28 cellular contexts compared by ENCODE assay signal in the genomic region with DNA sequence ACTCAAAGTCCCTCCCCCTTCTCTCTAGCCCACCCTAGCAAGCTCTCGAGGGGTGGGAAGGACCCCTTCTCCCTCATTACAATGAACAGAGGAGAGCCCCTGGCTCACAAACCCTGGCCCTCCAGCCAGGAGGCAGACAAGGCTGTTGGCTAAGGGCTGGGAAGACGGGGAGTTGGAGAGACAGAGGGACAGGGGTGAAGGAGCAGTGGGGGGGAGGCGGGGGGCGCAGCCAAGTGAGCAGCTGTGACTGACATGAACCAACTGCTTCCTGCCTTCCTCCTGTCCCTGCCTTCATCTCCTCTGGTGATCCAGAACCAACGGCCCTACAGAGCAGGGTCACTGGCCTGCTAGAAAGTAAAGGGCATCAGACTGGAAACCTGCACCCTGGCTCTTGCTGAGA.
DNase-seq lines count a peak whose midpoint lies in the region; FAIRE-seq and TF ChIP-seq lines count a peak whose summit lies in the region.
"Had no signal": no experiment of that assay in that cellular context is flagged by ENCODE, and none has a peak within 500 bp of the region (broad histone marks: within the 10 kb centered on the region; RNA-seq: fewer than 3 reads in every experiment).

No MANE protein-coding gene starts in this region.

- POLR2A ChIA-PET in H1 (lab: Charles Lee; ENCODE audit: partially characterized antibody) = interaction anchor here (0.6 to 2.5 kb wide), 2 partner anchors 10 to 71 kb away, joined by 3 to 7 read pairs; no protein-coding TSS in a partner anchor
- POLR2A ChIA-PET in activated CD4-positive, alpha-beta memory T cell treated with anti-CD3 and anti-CD28 coated beads, Interleukin-2, amount 10 ng/mL, durations not matched to agents 7 days and 5 days (lab: Charles Lee) = interaction anchor here (1.2 kb wide), 1 partner anchor 11 kb away, joined by 4 read pairs; no protein-coding TSS in a partner anchor

- H3K36me3 ChIP-seq in BLaER1 treated with 17β-estradiol and CSF1 and Interleukin-3, amounts not matched to agents 10 nM and 100 nM = peaks cover 0 to 25% (median 6%) of the 10 kb centered on the region in 11 experiments; a peak in 10 of 22 replicates
- no peaks in the 10 kb centered on the region for H3K36me3 ChIP-seq in H1 (ENCODE audit: control insufficient read depth in 2 of 4, insufficient read depth in 4 of 4, low read length in 3 of 4)
- no peaks in the 10 kb centered on the region for H3K36me3 ChIP-seq in spleen
- H3K36me3 ChIP-seq in suprapubic skin = no peaks in the 10 kb centered on the region
- H3K36me3 ChIP-seq: HAP-1 had no signal

- H3K4me3 Mint-ChIP-seq in neural crest cell = no peak overlapping the region
- no peak overlapping the region for H3K4me3 Mint-ChIP-seq in activated CD4-positive, alpha-beta memory T cell treated with anti-CD3 and anti-CD28 coated beads, Interleukin-2, amount 10 ng/mL, durations not matched to agents 7 days and 5 days
- H3K4me3 Mint-ChIP-seq: B cell; CD4-positive, CD25-positive, alpha-beta regulatory T cell had no signal

- no peaks in the 10 kb centered on the region for H3K36me3 Mint-ChIP-seq in neural crest cell (ENCODE audit: low read depth)
- H3K36me3 Mint-ChIP-seq in activated CD4-positive, alpha-beta memory T cell treated with anti-CD3 and anti-CD28 coated beads, Interleukin-2, amount 10 ng/mL, durations not matched to agents 7 days and 5 days (ENCODE audit: low read depth) = no peaks in the 10 kb centered on the region
- H3K36me3 Mint-ChIP-seq: CD4-positive, CD25-positive, alpha-beta regulatory T cell had no signal

- H2BK120ac ChIP-seq in H1 (replicated peaks; ENCODE audit: low read depth, low read length) = no peak overlapping the region

- peak overlapping the region in 10 of 11 experiments; percentile 2 to 75 (median 40); a peak in 18 of 22 replicates for H3K27ac ChIP-seq in BLaER1 treated with 17β-estradiol and CSF1 and Interleukin-3, amounts not matched to agents 10 nM and 100 nM
- H3K27ac ChIP-seq in H1 (ENCODE audit: low read depth, low read length) (no peak overlapping the region), spleen (peak overlapping the region in 6 of 8 donors; percentile 14 to 63 (median 57)), suprapubic skin (no peak overlapping the region)
- H3K27ac ChIP-seq: GM23248, HL-60, PC-9, SK-N-MC had no signal

- no peaks in the 10 kb centered on the region for H3K9me3 ChIP-seq in BLaER1 treated with 17β-estradiol and CSF1 and Interleukin-3, amounts not matched to agents 10 nM and 100 nM (replicated peaks in 1 of 11)
- H3K9me3 ChIP-seq in H1 (ENCODE audit: insufficient read depth in 2 of 2, low read depth in 1 of 2, low read length in 1 of 2) = no peaks in the 10 kb centered on the region
- no peaks in the 10 kb centered on the region for H3K9me3 ChIP-seq in spleen
- no peaks in the 10 kb centered on the region for H3K9me3 ChIP-seq in suprapubic skin
- H3K9me3 ChIP-seq: HAP-1 had no signal

- H3K27me3 Mint-ChIP-seq in neural crest cell (ENCODE audit: low read depth) = no peaks in the 10 kb centered on the region
- no peaks in the 10 kb centered on the region for H3K27me3 Mint-ChIP-seq in activated CD4-positive, alpha-beta memory T cell treated with anti-CD3 and anti-CD28 coated beads, Interleukin-2, amount 10 ng/mL, durations not matched to agents 7 days and 5 days
- H3K27me3 Mint-ChIP-seq: B cell; CD4-positive, CD25-positive, alpha-beta regulatory T cell had no signal

- peak overlapping the region; percentile 81; the same call in 1 of the 2 replicates for H2BK15ac ChIP-seq in H1 (ENCODE audit: low read length)

- 85% methylated on average over 4 of the region's 5 CpGs; no CpG with 5 or more reads in 1 of the 2 experiments for WGBS in H1 (ENCODE audit: extremely low coverage in 1 of 2, insufficient coverage in 1 of 2, insufficient read length in 1 of 2, insufficient replicate concordance in 2 of 2, low coverage in 1 of 2, low lambda C conversion rate in 2 of 2, missing lambda C conversion rate in 1 of 2), 2 experiments
- 56 to 77% (median 67%) methylated on average over 5 of the region's 5 CpGs for WGBS in spleen, 5 donors
- WGBS in suprapubic skin = 88% methylated on average over 4 of the region's 5 CpGs

- H2BK12ac ChIP-seq in H1 (ENCODE audit: low read depth, low read length) = no peak overlapping the region

- no peak for TF ChIP-seq POLR2A in H1 (IDR thresholded peaks at IDR 0.05; ENCODE audit: control extremely low read depth in 1 of 2, low read depth in 2 of 2, low read length in 2 of 2)
- no peak for TF ChIP-seq POLR2A in spleen (IDR thresholded peaks at IDR 0.05)
- TF ChIP-seq POLR2A in suprapubic skin (IDR thresholded peaks at IDR 0.05) = no peak

- H3K4me1 Mint-ChIP-seq in neural crest cell = peaks cover 10% of the 10 kb centered on the region
- H3K4me1 Mint-ChIP-seq in activated CD4-positive, alpha-beta memory T cell treated with anti-CD3 and anti-CD28 coated beads, Interleukin-2, amount 10 ng/mL, durations not matched to agents 7 days and 5 days = peaks cover 11% of the 10 kb centered on the region

- H3K9ac ChIP-seq in BLaER1 treated with 17β-estradiol and CSF1 and Interleukin-3, amounts not matched to agents 10 nM and 100 nM = peak overlapping the region in 9 of 11 experiments; percentile 4 to 58 (median 40); a peak in 13 of 22 replicates
- no peak overlapping the region for H3K9ac ChIP-seq in H1 (replicated peaks in 1 of 4; ENCODE audit: extremely low read depth in 1 of 4, low read depth in 3 of 4, low read length in 3 of 4)
- H3K9ac ChIP-seq: GM23248 had no signal

- peak overlapping the region in 1 of 10 experiments; percentile 8; a peak in 1 of 20 replicates for H3K4me3 ChIP-seq in BLaER1 treated with 17β-estradiol and CSF1 and Interleukin-3, amounts not matched to agents 10 nM and 100 nM
- H3K4me3 ChIP-seq in H1 (ENCODE audit: extremely low read depth in 1 of 4, insufficient read depth in 2 of 4, low read depth in 3 of 4, low read length in 4 of 4) = no peak overlapping the region
- H3K4me3 ChIP-seq in spleen = no peak overlapping the region
- no peak overlapping the region for H3K4me3 ChIP-seq in suprapubic skin
- H3K4me3 ChIP-seq: GM12878, GM23248, HAP-1, K562, PC-9, SK-N-MC had no signal

- no peak overlapping the region; the same call in 1 of the 2 replicates for H4K8ac ChIP-seq in H1 (ENCODE audit: extremely low read depth, insufficient read depth, low read length)

- H3K14ac ChIP-seq in H1 (ENCODE audit: insufficient read length) = no peak overlapping the region

- intact Hi-C loops in spleen (cut with DNase I; ENCODE audit: low total_unique reads) = no loop called here

- H3K79me1 ChIP-seq in H1 (ENCODE audit: low read depth, low read length) = no peaks in the 10 kb centered on the region

- peak overlapping the region; percentile 57 to 98 (median 91) for H3K4me2 ChIP-seq in BLaER1 treated with 17β-estradiol and CSF1 and Interleukin-3, amounts not matched to agents 10 nM and 100 nM
- no peak overlapping the region for H3K4me2 ChIP-seq in H1 (ENCODE audit: insufficient read depth in 1 of 2, low read depth in 2 of 2, low read length in 2 of 2)
- H3K4me2 ChIP-seq: PC-9 had no signal

- H3K79me2 ChIP-seq in H1 (ENCODE audit: control insufficient read depth in 1 of 2, insufficient read depth in 2 of 2, low read length in 2 of 2) = no peaks in the 10 kb centered on the region

- H2BK5ac ChIP-seq in H1 (ENCODE audit: low read depth, low read length) = no peak overlapping the region

- H3K27ac Mint-ChIP-seq in neural crest cell (ENCODE audit: unreplicated experiment) = peak overlapping the region; percentile 50
- no peak overlapping the region for H3K27ac Mint-ChIP-seq in activated CD4-positive, alpha-beta memory T cell treated with anti-CD3 and anti-CD28 coated beads, Interleukin-2, amount 10 ng/mL, durations not matched to agents 7 days and 5 days
- H3K27ac Mint-ChIP-seq: B cell had no signal

- no peaks in the 10 kb centered on the region for H3K27me3 ChIP-seq in BLaER1 treated with 17β-estradiol and CSF1 and Interleukin-3, amounts not matched to agents 10 nM and 100 nM
- no peaks in the 10 kb centered on the region for H3K27me3 ChIP-seq in H1 (replicated peaks in 1 of 4; ENCODE audit: control insufficient read depth in 3 of 4, extremely low read depth in 1 of 4, insufficient read depth in 3 of 4, low read length in 3 of 4)
- peaks cover 0 to 4% (median 0%) of the 10 kb centered on the region in 7 donors for H3K27me3 ChIP-seq in spleen (replicated peaks in 1 of 7)
- no peaks in the 10 kb centered on the region for H3K27me3 ChIP-seq in suprapubic skin

- H2BK20ac ChIP-seq in H1 (ENCODE audit: low read length) = no peak overlapping the region

- H4K91ac ChIP-seq in H1 (replicated peaks; ENCODE audit: insufficient read length, low read length) = no peak overlapping the region

- CTCF ChIA-PET in H1 (lab: Charles Lee; ENCODE audit: partially characterized antibody) = interaction anchor here (1.2 to 5.8 kb wide), 8 partner anchors 13 to 94 kb away, joined by 3 to 31 read pairs (median 6); no protein-coding TSS in a partner anchor
- CTCF ChIA-PET in activated CD4-positive, alpha-beta memory T cell treated with anti-CD3 and anti-CD28 coated beads, Interleukin-2, amount 10 ng/mL, durations not matched to agents 7 days and 5 days (lab: Charles Lee) = no interaction called here

- H3K18ac ChIP-seq in H1 (ENCODE audit: extremely low read depth, low read length) = no peak overlapping the region

- H3K4ac ChIP-seq in H1 (replicated peaks; ENCODE audit: insufficient read length, low read depth, low read length) = no peak overlapping the region

- H4K20me1 ChIP-seq in BLaER1 treated with 17β-estradiol and CSF1 and Interleukin-3, amounts not matched to agents 10 nM and 100 nM = peaks cover 3 to 55% (median 22%) of the 10 kb centered on the region in 11 experiments; a peak in 15 of 22 replicates
- no peaks in the 10 kb centered on the region for H4K20me1 ChIP-seq in H1 (replicated peaks in 1 of 2; ENCODE audit: control insufficient read depth in 1 of 2, insufficient read depth in 2 of 2, low read length in 2 of 2)

- TF ChIP-seq EP300 in H1 (IDR thresholded peaks at IDR 0.05; ENCODE audit: borderline replicate concordance in 1 of 2, low read depth in 2 of 2, low read length in 2 of 2) = no peak
- no peak for TF ChIP-seq EP300 in suprapubic skin (IDR thresholded peaks at IDR 0.05)

- H3K9me3 Mint-ChIP-seq in neural crest cell = no peaks in the 10 kb centered on the region
- no peaks in the 10 kb centered on the region for H3K9me3 Mint-ChIP-seq in activated CD4-positive, alpha-beta memory T cell treated with anti-CD3 and anti-CD28 coated beads, Interleukin-2, amount 10 ng/mL, durations not matched to agents 7 days and 5 days
- H3K9me3 Mint-ChIP-seq: CD4-positive, CD25-positive, alpha-beta regulatory T cell had no signal

- H3K56ac ChIP-seq in H1 (replicated peaks; ENCODE audit: insufficient read length, low read depth, low read length) = no peak overlapping the region

- FAIRE-seq in H1 (lab: Jason Lieb, UNC) = no peak
- FAIRE-seq: A204.1, GM12878, HepG2, K562 had no signal

- H3K23ac ChIP-seq in H1 (ENCODE audit: insufficient read length) = no peak overlapping the region

- H2AK5ac ChIP-seq in H1 (ENCODE audit: low read depth, low read length) = no peak overlapping the region

- peaks cover 96 to 100% (median 100%) of the 10 kb centered on the region in 10 experiments for H3K4me1 ChIP-seq in BLaER1 treated with 17β-estradiol and CSF1 and Interleukin-3, amounts not matched to agents 10 nM and 100 nM
- H3K4me1 ChIP-seq in H1 (replicated peaks in 1 of 4; ENCODE audit: control insufficient read depth in 3 of 4, insufficient read depth in 4 of 4, low read length in 3 of 4) (peaks cover 8 to 27% (median 13%) of the 10 kb centered on the region in 4 experiments), spleen (peaks cover 7 to 47% (median 28%) of the 10 kb centered on the region in 6 donors), suprapubic skin (peaks cover 42% of the 10 kb centered on the region)

- DNase-seq in H1 (ENCODE audit: low read depth in 1 of 2, low spot score in 2 of 2) = no peak
- DNase-seq in neural crest cell (ENCODE audit: low read depth, low spot score) = no peak
- DNase-seq in spleen = no peak
- no peak for DNase-seq in suprapubic skin (ENCODE audit: low spot score in 2 of 2)
- no peak for DNase-seq in iPS-NIHi11 (ENCODE audit: low spot score)
- no peak for DNase-seq in activated CD4-positive, alpha-beta memory T cell treated with anti-CD3 and anti-CD28 coated beads, Interleukin-2, amount 10 ng/mL, durations not matched to agents 7 days and 5 days
- DNase-seq: CD4-positive, CD25-positive, alpha-beta regulatory T cell; COR-L47; DND-41; GM23248; NCI-H1092; NCI-H1436 treated with DMSO at 0.1 percent for 48 hours; NCI-H1930; NCI-H2227 treated with DMSO at 0.1 percent for 48 hours; NCI-H510A; NCI-H748 treated with DMSO at 0.1 percent for 48 hours; PC-9; RPMI8226; SHP77 treated with DMSO at 0.1 percent for 48 hours had no signal

- TF ChIP-seq CTCF in H1 (IDR thresholded peaks at IDR 0.05; ENCODE audit: control extremely low read depth in 1 of 3, insufficient read depth in 1 of 3, low read depth in 1 of 3, low read length in 3 of 3) = no peak
- TF ChIP-seq CTCF in neural crest cell (conservative IDR thresholded peaks at IDR 0.05) = no peak
- TF ChIP-seq CTCF in spleen (IDR thresholded peaks at IDR 0.05 in 8 of 11, conservative IDR thresholded peaks at IDR 0.05 in 3 of 11) = no peak
- no peak for TF ChIP-seq CTCF in suprapubic skin (IDR thresholded peaks at IDR 0.05)

- H3K23me2 ChIP-seq in H1 (ENCODE audit: low read depth, low read length) = no peaks in the 10 kb centered on the region

- H2AFZ ChIP-seq in H1 (ENCODE audit: low read length) = no peak overlapping the region
- H2AFZ ChIP-seq: GM23248, PC-9 had no signal

- TF ChIP-seq RAD21 in H1 (IDR thresholded peaks at IDR 0.05 in 1 of 2, conservative IDR thresholded peaks at IDR 0.05 in 1 of 2; ENCODE audit: low read depth in 2 of 2, low read length in 2 of 2) = no peak

- H4K5ac ChIP-seq in H1 (ENCODE audit: insufficient read length, low read depth, low read length) = no peak overlapping the region

Comparison
In these comparisons a context has a peak if more than half of its experiments do, and no peak if none do; other contexts are left out.
1. H3K27ac ChIP-seq: peak in BLaER1 treated with 17β-estradiol and CSF1 and Interleukin-3, amounts not matched to agents 10 nM and 100 nM (10 of 11) and spleen (6 of 8); none in H1 (single experiment) and suprapubic skin (single experiment).
2. H3K4me2 ChIP-seq: peak in BLaER1 treated with 17β-estradiol and CSF1 and Interleukin-3, amounts not matched to agents 10 nM and 100 nM (11 of 11); none in H1 (0 of 2).
3. H3K9ac ChIP-seq: peak in BLaER1 treated with 17β-estradiol and CSF1 and Interleukin-3, amounts not matched to agents 10 nM and 100 nM (9 of 11); none in H1 (0 of 4).